Comparison of ENCODE assay signal across 17 cellular contexts in the genomic region with DNA sequence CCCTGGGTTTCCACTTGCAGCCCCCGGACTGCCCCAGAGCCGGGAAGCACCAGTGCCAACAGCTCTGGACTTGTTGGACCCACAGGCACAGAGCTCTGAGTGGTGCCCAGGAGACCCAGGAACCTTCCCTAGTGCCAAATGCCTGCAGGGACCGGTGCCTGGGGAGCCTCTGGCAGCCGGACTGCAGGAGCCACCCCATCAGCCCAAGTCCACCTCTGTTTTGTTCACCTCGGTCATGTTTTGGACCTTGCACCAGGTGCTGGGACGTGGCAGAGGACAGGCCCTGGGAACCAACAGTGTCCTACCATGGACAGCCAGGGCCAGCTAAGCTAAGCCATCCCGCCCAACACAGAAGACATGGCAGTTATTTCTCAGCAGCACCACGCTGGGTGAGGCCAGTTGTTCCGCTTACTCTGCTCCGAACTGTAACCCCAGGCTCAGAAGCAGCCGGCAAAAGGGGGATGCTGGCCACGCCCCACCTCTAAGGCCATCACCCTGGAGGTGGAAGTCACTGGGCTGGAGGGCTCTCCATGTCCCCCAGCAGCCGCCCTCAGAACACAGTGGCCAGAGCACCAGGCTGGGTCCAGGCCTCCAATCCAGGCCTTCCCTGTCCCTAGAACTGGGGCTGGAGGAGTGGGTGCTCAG.
"Had no signal": no experiment of that assay in that cellular context is flagged by ENCODE, and none has a peak within 500 bp of the region (broad histone marks: within the 10 kb centered on the region; RNA-seq: fewer than 3 reads in every experiment).

No MANE protein-coding gene starts in this region.

- H3K79me2 ChIP-seq: parathyroid adenoma had no signal

- H3K4me2 ChIP-seq: smooth muscle cell had no signal

- H3K27ac ChIP-seq: cardiac muscle cell, colonic mucosa, parathyroid adenoma, tibial artery, upper lobe of left lung, uterus had no signal

- H3K9ac ChIP-seq: parathyroid adenoma had no signal

- DNase-seq: cerebellar nuclear complex; colonic mucosa; dermis blood vessel endothelial cell; endodermal cell; erythroblast; foreskin melanocyte; hippocampal formation; natural killer cell; occipital lobe; stimulated activated CD4-positive, alpha-beta T cell treated with anti-CD3 and anti-CD28 coated beads, Interleukin-4, amount 100 ng/mL, for 1 hour; tibial artery; upper lobe of left lung; uterus had no signal

- ATAC-seq: natural killer cell; stimulated activated memory B cell treated with anti-CD40 and anti-IgM and Interleukin-4, amounts not matched to agents 10 μg/mL and 1 μg/mL and 100 μg/mL, for 72 hours had no signal

- H3K36me3 ChIP-seq: cardiac muscle cell, colonic mucosa, upper lobe of left lung, uterus had no signal

- H3K9me3 ChIP-seq: colonic mucosa, tibial artery, upper lobe of left lung, uterus had no signal

- H3K27me3 ChIP-seq: cardiac muscle cell, colonic mucosa, tibial artery, upper lobe of left lung, uterus had no signal

- H3K4me3 ChIP-seq: cardiac muscle cell, colonic mucosa, smooth muscle cell, tibial artery, upper lobe of left lung, uterus had no signal

- H3K4me1 ChIP-seq: colonic mucosa, parathyroid adenoma, tibial artery, upper lobe of left lung, uterus had no signal

- H2AFZ ChIP-seq: parathyroid adenoma had no signal
